In the genomic region with DNA sequence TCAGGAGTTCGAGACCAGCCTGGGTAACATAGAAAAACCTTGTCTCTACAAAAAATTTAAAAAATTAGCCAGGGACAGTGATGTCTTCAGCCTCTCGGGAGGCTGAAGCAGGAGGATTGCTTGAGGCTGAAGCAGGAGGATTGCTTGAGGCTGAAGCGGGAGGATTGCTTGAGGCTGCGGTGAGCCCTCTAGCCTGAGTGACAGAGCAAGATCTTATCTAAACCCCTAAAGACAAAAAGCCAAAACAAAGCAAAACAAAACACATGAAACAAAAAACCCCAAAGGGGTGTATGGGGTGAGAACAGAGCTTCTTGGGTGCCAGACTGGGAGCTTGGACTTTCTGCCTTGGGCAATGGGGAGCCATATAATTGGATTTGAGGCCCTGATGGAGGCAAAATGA, we compare ENCODE assay signal across 23 cellular contexts. TPM values are rescaled to one million over a fixed set of nuclear protein-coding genes. Genes with fewer than 3 reads are reported as not detected.
DNase-seq lines count a peak whose midpoint lies in the region; ATAC-seq and TF ChIP-seq lines count a peak whose summit lies in the region.
"Had no signal": no experiment of that assay in that cellular context is flagged by ENCODE, and none has a peak within 500 bp of the region (broad histone marks: within the 10 kb centered on the region; RNA-seq: fewer than 3 reads in every experiment).

No MANE protein-coding gene starts in this region.

- ATAC-seq in left lung, result no peak
- ATAC-seq: foreskin keratinocyte had no signal

- H3K36me3 ChIP-seq in SU-DHL-6 (ENCODE audit: low read length) (no peaks in the 10 kb centered on the region), left lung (no peaks in the 10 kb centered on the region)
- H3K36me3 ChIP-seq: pancreas had no signal

- no peaks in the 10 kb centered on the region for H3K36me3 Mint-ChIP-seq in dendritic cell treated with granulocyte-macrophage colony-stimulating factor and Interleukin-4, amounts not matched to agents 40 ng/mL and 50 ng/mL, for 4 days (ENCODE audit: low read depth)

- DNase-seq in SIG-M5 treated with dmso at 0.1 percent for 504 hours (lab: John Stamatoyannopoulos, UW; ENCODE audit: unreplicated experiment) (peak; percentile 73), SIG-M5 (lab: John Stamatoyannopoulos, UW) (no peak), left lung (no peak), NCI-H226 (no peak)
- DNase-seq in Jurkat, Clone E6-1 (ENCODE audit: low read depth, low spot score), result peak; percentile 86
- no peak for DNase-seq in stimulated activated CD4-positive, alpha-beta T cell treated with anti-CD3 and anti-CD28 coated beads, Interleukin-2, amount 100 ng/mL, for 24 hours
- DNase-seq: AML-193; Caco-2; EL; foreskin keratinocyte; kidney glomerular epithelial cell; mesenchymal stem cell; naive thymus-derived CD4-positive, alpha-beta T cell; NCI-H1417 treated with DMSO at 0.1 percent for 48 hours; NCI-H774; SK-N-SH had no signal

- H2AFZ ChIP-seq in SU-DHL-6 (ENCODE audit: low read depth, low read length, severe bottlenecking), result no peak overlapping the region

- TF ChIP-seq CTCF in SU-DHL-6 (IDR thresholded peaks at IDR 0.05; ENCODE audit: insufficient read depth, low read length, poor library complexity, severe bottlenecking) (no peak), left lung (IDR thresholded peaks at IDR 0.05) (no peak)

- intact Hi-C loops in dendritic cell treated with granulocyte-macrophage colony-stimulating factor and Interleukin-4, amounts not matched to agents 40 ng/mL and 50 ng/mL, for 4 days (cut with micrococcal nuclease), result loop anchor here (10.0 kb wide), 1 partner anchor 58 kb away; a partner anchor contains a TSS
- intact Hi-C loops in left lung (cut with DNase I), result no loop called here

- H3K9ac ChIP-seq in SU-DHL-6 (ENCODE audit: low read length), result no peak overlapping the region
- H3K9ac ChIP-seq: KMS-11, SK-N-SH had no signal

- H3F3A ChIP-seq in SU-DHL-6 (ENCODE audit: insufficient read depth), result peaks cover 6% of the 10 kb centered on the region; the same call in 1 of the 2 replicates

- H3K4me3 ChIP-seq in Jurkat, Clone E6-1 (ENCODE audit: low read length), result peak overlapping the region; percentile 40
- no peak overlapping the region for H3K4me3 ChIP-seq in SU-DHL-6 (ENCODE audit: insufficient read depth, low read length, poor library complexity, severe bottlenecking)
- H3K4me3 ChIP-seq in left lung, result no peak overlapping the region
- H3K4me3 ChIP-seq: pancreas had no signal

- no peaks in the 10 kb centered on the region for H3K27me3 ChIP-seq in SU-DHL-6 (ENCODE audit: low read length)
- no peaks in the 10 kb centered on the region for H3K27me3 ChIP-seq in left lung
- H3K27me3 ChIP-seq: pancreas had no signal

- peak overlapping the region; percentile 26 for H3K4me2 ChIP-seq in SU-DHL-6 (ENCODE audit: low read depth, low read length, poor library complexity, severe bottlenecking)
- H3K4me2 ChIP-seq: KMS-11, SK-N-SH had no signal

- no peaks in the 10 kb centered on the region for H3K9me3 ChIP-seq in SU-DHL-6 (ENCODE audit: insufficient read depth, low read length)
- H3K9me3 ChIP-seq in left lung, result no peaks in the 10 kb centered on the region
- H3K9me3 ChIP-seq: Caco-2, pancreas, SK-N-SH had no signal

- H3K4me1 Mint-ChIP-seq in dendritic cell treated with granulocyte-macrophage colony-stimulating factor and Interleukin-4, amounts not matched to agents 40 ng/mL and 50 ng/mL, for 4 days (ENCODE audit: low read depth), result peaks cover 55% of the 10 kb centered on the region

- H3K4me1 ChIP-seq in left lung, result peaks cover 0 to 21% of the 10 kb centered on the region in 2 donors
- H3K4me1 ChIP-seq: Caco-2, foreskin keratinocyte had no signal

- H3K27ac ChIP-seq in SU-DHL-6 (ENCODE audit: low read depth, low read length) (peak overlapping the region; percentile 34), left lung (no peak overlapping the region)
- H3K27ac ChIP-seq: 22Rv1, epithelial cell of prostate, foreskin keratinocyte, KMS-11, pancreas had no signal

- H4K20me1 ChIP-seq in SU-DHL-6 (ENCODE audit: low read depth, low read length), result no peaks in the 10 kb centered on the region

- H3K79me2 ChIP-seq in SU-DHL-6 (ENCODE audit: insufficient read depth, low read length), result no peaks in the 10 kb centered on the region

- no peak overlapping the region for H3K27ac Mint-ChIP-seq in dendritic cell treated with granulocyte-macrophage colony-stimulating factor and Interleukin-4, amounts not matched to agents 40 ng/mL and 50 ng/mL, for 4 days

- H3K27me3 Mint-ChIP-seq in dendritic cell treated with granulocyte-macrophage colony-stimulating factor and Interleukin-4, amounts not matched to agents 40 ng/mL and 50 ng/mL, for 4 days, result peaks cover 19% of the 10 kb centered on the region

- H3K4me3 Mint-ChIP-seq in dendritic cell treated with granulocyte-macrophage colony-stimulating factor and Interleukin-4, amounts not matched to agents 40 ng/mL and 50 ng/mL, for 4 days, result peak overlapping the region; percentile 48

- H3K9me3 Mint-ChIP-seq in dendritic cell treated with granulocyte-macrophage colony-stimulating factor and Interleukin-4, amounts not matched to agents 40 ng/mL and 50 ng/mL, for 4 days, result no peaks in the 10 kb centered on the region
- H3K9me3 Mint-ChIP-seq: naive thymus-derived CD4-positive, alpha-beta T cell had no signal

- H3K9me2 ChIP-seq in SU-DHL-6 (replicated peaks; ENCODE audit: insufficient read depth, low read length), result no peaks in the 10 kb centered on the region
- H3K9me2 ChIP-seq: SK-N-SH had no signal

RNA-seq across cellular contexts. Expression of a gene that starts 2.6 kb away (rescaled TPM):
- 12.5 TPM for polyA plus RNA-seq in Jurkat, Clone E6-1 (2012; ENCODE audit: insufficient read depth, insufficient read length)
- under 1 TPM in 1 of 2 donors, not detected in 1; 0.55 TPM for total RNA-seq in left lung
- total RNA-seq: bronchial epithelial cell, Caco-2, foreskin keratinocyte had no signal

Comparison
In these comparisons a context has a peak if more than half of its experiments do, and no peak if none do; other contexts are left out.
1. DNase-seq: peak in SIG-M5 treated with dmso at 0.1 percent for 504 hours (single experiment) and Jurkat, Clone E6-1 (single experiment); none in SIG-M5 (single experiment), left lung (0 of 2), NCI-H226 (single experiment) and stimulated activated CD4-positive, alpha-beta T cell treated with anti-CD3 and anti-CD28 coated beads, Interleukin-2, amount 100 ng/mL, for 24 hours (0 of 2).